Comparison of ENCODE assay signal across 8 cellular contexts in the genomic region with DNA sequence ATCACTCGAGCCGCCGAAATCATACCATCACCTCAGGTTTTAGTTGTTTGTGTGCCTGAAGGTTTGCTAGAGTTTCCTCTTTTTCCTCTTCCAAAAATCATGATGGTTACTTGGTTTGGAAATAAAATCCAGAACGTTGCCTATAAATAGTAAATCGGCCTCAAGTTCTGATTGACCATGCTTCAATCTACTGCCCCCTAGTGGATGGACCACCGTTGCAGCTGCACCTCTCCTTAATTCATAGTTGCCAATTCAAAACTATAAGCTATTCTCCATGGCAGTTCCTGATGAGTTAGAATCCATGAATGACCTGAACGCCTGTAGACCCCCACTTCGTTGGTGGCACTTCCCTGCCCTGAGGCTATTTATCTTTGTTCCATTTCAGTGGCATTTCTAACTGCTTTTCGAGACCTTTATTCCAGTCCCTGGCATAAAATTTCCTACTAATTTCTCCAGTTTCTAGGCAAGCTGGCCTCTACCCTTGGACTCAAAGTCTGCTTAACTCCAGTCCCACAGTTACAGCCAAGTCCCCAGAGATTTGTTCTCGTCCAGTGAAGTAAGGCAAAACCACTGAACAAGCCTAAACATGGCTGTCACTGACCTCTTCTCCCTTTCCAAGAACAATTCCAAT.
DNase-seq lines count a peak whose midpoint lies in the region; ATAC-seq, FAIRE-seq and TF ChIP-seq lines count a peak whose summit lies in the region.

No MANE protein-coding gene starts in this region.

- no peaks in the 10 kb centered on the region for H3K79me1 ChIP-seq in H1 (ENCODE audit: low read depth, low read length)

- H2BK12ac ChIP-seq in H1 (ENCODE audit: low read depth, low read length) = no peak overlapping the region

- H2AFZ ChIP-seq in H1 (ENCODE audit: low read length) = no peak overlapping the region

- H3K4me2 ChIP-seq in H1 (ENCODE audit: insufficient read depth in 1 of 2, low read depth in 2 of 2, low read length in 2 of 2) = no peak overlapping the region

- H3K9me3 ChIP-seq in H1 (ENCODE audit: insufficient read depth in 2 of 2, low read depth in 1 of 2, low read length in 1 of 2) = no peaks in the 10 kb centered on the region

- H3K27ac Mint-ChIP-seq in mesothelial cell of epicardium (no peak overlapping the region), type B pancreatic cell (no peak overlapping the region)

- H3K9ac ChIP-seq in H1 (replicated peaks in 1 of 4; ENCODE audit: extremely low read depth in 1 of 4, low read depth in 3 of 4, low read length in 3 of 4) = no peak overlapping the region

- no peaks in the 10 kb centered on the region for H3K27me3 Mint-ChIP-seq in mesothelial cell of epicardium (ENCODE audit: low read depth)
- H3K27me3 Mint-ChIP-seq in type B pancreatic cell = peaks cover 25% of the 10 kb centered on the region

- TF ChIP-seq CTCF in 22Rv1 (IDR thresholded peaks at IDR 0.05) (peak; percentile 92), H1 (IDR thresholded peaks at IDR 0.05; ENCODE audit: control extremely low read depth in 1 of 3, insufficient read depth in 1 of 3, low read depth in 1 of 3, low read length in 3 of 3) (peak; percentile 61 to 91 (median 67)), mesothelial cell of epicardium (IDR thresholded peaks at IDR 0.05; ENCODE audit: unreplicated experiment) (peak; percentile 71), type B pancreatic cell (conservative IDR thresholded peaks at IDR 0.05) (peak; percentile 83)

- no peak overlapping the region for H3K4ac ChIP-seq in H1 (replicated peaks; ENCODE audit: insufficient read length, low read depth, low read length)

- no peak overlapping the region for H4K8ac ChIP-seq in H1 (ENCODE audit: extremely low read depth, insufficient read depth, low read length)

- H3K36me3 Mint-ChIP-seq in mesothelial cell of epicardium (no peaks in the 10 kb centered on the region), type B pancreatic cell (peaks cover 4% of the 10 kb centered on the region)

- H3K14ac ChIP-seq in H1 (ENCODE audit: insufficient read length) = no peak overlapping the region

- H3K27ac ChIP-seq in 22Rv1 (no peak overlapping the region), H1 (ENCODE audit: low read depth, low read length) (no peak overlapping the region)

- H4K20me1 ChIP-seq in H1 (replicated peaks in 1 of 2; ENCODE audit: control insufficient read depth in 1 of 2, insufficient read depth in 2 of 2, low read length in 2 of 2) = no peaks in the 10 kb centered on the region

- H2BK5ac ChIP-seq in H1 (ENCODE audit: low read depth, low read length) = no peak overlapping the region

- H3K36me3 ChIP-seq in H1 (ENCODE audit: control insufficient read depth in 2 of 4, insufficient read depth in 4 of 4, low read length in 3 of 4) = no peaks in the 10 kb centered on the region

- H3K9me3 Mint-ChIP-seq in mesothelial cell of epicardium (no peaks in the 10 kb centered on the region), type B pancreatic cell (no peaks in the 10 kb centered on the region)

- no peak overlapping the region for H4K91ac ChIP-seq in H1 (replicated peaks; ENCODE audit: insufficient read length, low read length)

- no peak overlapping the region for H2AK5ac ChIP-seq in H1 (ENCODE audit: low read depth, low read length)

- POLR2A ChIA-PET in H1 (lab: Charles Lee; ENCODE audit: partially characterized antibody) = no interaction called here

- H3K56ac ChIP-seq in H1 (replicated peaks; ENCODE audit: insufficient read length, low read depth, low read length) = no peak overlapping the region

- CTCF ChIA-PET in H1 (lab: Charles Lee; ENCODE audit: partially characterized antibody) = interaction anchor here (0.6 to 3.5 kb wide), 41 partner anchors 9 to 1666 kb away, joined by 3 to 31 read pairs (median 3); no protein-coding TSS in a partner anchor

- H3K4me1 Mint-ChIP-seq in mesothelial cell of epicardium (peaks cover 26% of the 10 kb centered on the region), type B pancreatic cell (ENCODE audit: unreplicated experiment) (peaks cover 7% of the 10 kb centered on the region)

- no peak overlapping the region for H2BK120ac ChIP-seq in H1 (replicated peaks; ENCODE audit: low read depth, low read length)

- H3K4me3 Mint-ChIP-seq in mesothelial cell of epicardium (no peak overlapping the region), type B pancreatic cell (no peak overlapping the region)

- 60% methylated on average over 10 of the region's 10 CpGs; no CpG with 5 or more reads in 1 of the 2 experiments for WGBS in H1 (ENCODE audit: extremely low coverage in 1 of 2, insufficient coverage in 1 of 2, insufficient read length in 1 of 2, insufficient replicate concordance in 2 of 2, low coverage in 1 of 2, low lambda C conversion rate in 2 of 2, missing lambda C conversion rate in 1 of 2), 2 experiments

- no peak overlapping the region for H4K5ac ChIP-seq in H1 (ENCODE audit: insufficient read length, low read depth, low read length)

- H3K4me3 ChIP-seq in H1 (ENCODE audit: extremely low read depth in 1 of 4, insufficient read depth in 2 of 4, low read depth in 3 of 4, low read length in 4 of 4) = no peak overlapping the region

- no peak overlapping the region for H2BK15ac ChIP-seq in H1 (ENCODE audit: low read length)

- peak; percentile 37 for DNase-seq in G401 (ENCODE audit: low spot score)
- peak; percentile 81 for DNase-seq in HT-29 (ENCODE audit: low spot score)
- DNase-seq in SKM-1 (lab: John Stamatoyannopoulos, UW; ENCODE audit: unreplicated experiment) = peak; percentile 9
- DNase-seq in H1 (ENCODE audit: low read depth in 1 of 2, low spot score in 2 of 2) = peak; percentile 34 to 87
- no peak for DNase-seq in mesothelial cell of epicardium (ENCODE audit: low spot score in 2 of 2, unreplicated experiment in 2 of 2)
- no peak for DNase-seq in type B pancreatic cell (ENCODE audit: extremely low spot score, unreplicated experiment)

- TF ChIP-seq RAD21 in H1 (IDR thresholded peaks at IDR 0.05 in 1 of 2, conservative IDR thresholded peaks at IDR 0.05 in 1 of 2; ENCODE audit: low read depth in 2 of 2, low read length in 2 of 2) = peak; percentile 80 to 85

- no peaks in the 10 kb centered on the region for H3K23me2 ChIP-seq in H1 (ENCODE audit: low read depth, low read length)

- no peak overlapping the region for H2BK20ac ChIP-seq in H1 (ENCODE audit: low read length)

- in situ Hi-C loops in G401 (cut with HindIII; ENCODE audit: low sequenced_read_pairs) = no loop called here

- H3K18ac ChIP-seq in H1 (ENCODE audit: extremely low read depth, low read length) = no peak overlapping the region

- TF ChIP-seq POLR2A in H1 (IDR thresholded peaks at IDR 0.05; ENCODE audit: control extremely low read depth in 1 of 2, low read depth in 2 of 2, low read length in 2 of 2) = no peak

- no peaks in the 10 kb centered on the region; a peak in 1 of 7 replicates for H3K4me1 ChIP-seq in H1 (replicated peaks in 1 of 4; ENCODE audit: control insufficient read depth in 3 of 4, insufficient read depth in 4 of 4, low read length in 3 of 4)

- H3K79me2 ChIP-seq in H1 (ENCODE audit: control insufficient read depth in 1 of 2, insufficient read depth in 2 of 2, low read length in 2 of 2) = no peaks in the 10 kb centered on the region

- peak; percentile 85 for FAIRE-seq in H1 (lab: Jason Lieb, UNC)

- TF ChIP-seq EP300 in H1 (IDR thresholded peaks at IDR 0.05; ENCODE audit: borderline replicate concordance in 1 of 2, low read depth in 2 of 2, low read length in 2 of 2) = no peak

- H3K27me3 ChIP-seq in H1 (replicated peaks in 1 of 4; ENCODE audit: control insufficient read depth in 3 of 4, extremely low read depth in 1 of 4, insufficient read depth in 3 of 4, low read length in 3 of 4) = no peaks in the 10 kb centered on the region

- no peak overlapping the region for H3K23ac ChIP-seq in H1 (ENCODE audit: insufficient read length)

- no peak for ATAC-seq in HG03095 (IDR thresholded peaks at IDR 0.05; ENCODE audit: unreplicated experiment)

TF ChIP-seq in H1, 55 proteins besides CTCF, POLR2A, EP300 and RAD21:
- TF ChIP-seq NANOG (IDR thresholded peaks at IDR 0.05; ENCODE audit: insufficient read depth, low read depth, low read length, poor library complexity, severe bottlenecking) = no peak
- TF ChIP-seq TAF1 (IDR thresholded peaks at IDR 0.05; ENCODE audit: low read depth, low read length) = no peak
- TF ChIP-seq PHF8 (conservative IDR thresholded peaks at IDR 0.05; ENCODE audit: low read depth, low read length) = no peak
- TF ChIP-seq, protein P1, sequence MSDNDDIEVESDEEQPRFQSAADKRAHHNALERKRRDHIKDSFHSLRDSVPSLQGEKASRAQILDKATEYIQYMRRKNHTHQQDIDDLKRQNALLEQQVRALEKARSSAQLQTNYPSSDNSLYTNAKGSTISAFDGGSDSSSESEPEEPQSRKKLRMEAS (IDR thresholded peaks at IDR 0.05) = 0 out of 2 replicates have a peak, but pooled peaks have one; percentile 30
- TF ChIP-seq MAFK (IDR thresholded peaks at IDR 0.05; ENCODE audit: low read depth, low read length) = no peak
TF ChIP-seq in H1: peak in this region for 1.

Comparison
In these comparisons a context has a peak if more than half of its experiments do, and no peak if none do; other contexts are left out.
1. DNase-seq: peak in G401 (single experiment), HT-29 (single experiment), SKM-1 (single experiment) and H1 (2 of 2); none in mesothelial cell of epicardium (0 of 2) and type B pancreatic cell (single experiment).
2. Peak in every context shown above with its lines, with median percentiles within 50 percentile points of each other: CTCF ChIP-seq.